Comparison of ENCODE assay signal across 9 cellular contexts in the genomic region with DNA sequence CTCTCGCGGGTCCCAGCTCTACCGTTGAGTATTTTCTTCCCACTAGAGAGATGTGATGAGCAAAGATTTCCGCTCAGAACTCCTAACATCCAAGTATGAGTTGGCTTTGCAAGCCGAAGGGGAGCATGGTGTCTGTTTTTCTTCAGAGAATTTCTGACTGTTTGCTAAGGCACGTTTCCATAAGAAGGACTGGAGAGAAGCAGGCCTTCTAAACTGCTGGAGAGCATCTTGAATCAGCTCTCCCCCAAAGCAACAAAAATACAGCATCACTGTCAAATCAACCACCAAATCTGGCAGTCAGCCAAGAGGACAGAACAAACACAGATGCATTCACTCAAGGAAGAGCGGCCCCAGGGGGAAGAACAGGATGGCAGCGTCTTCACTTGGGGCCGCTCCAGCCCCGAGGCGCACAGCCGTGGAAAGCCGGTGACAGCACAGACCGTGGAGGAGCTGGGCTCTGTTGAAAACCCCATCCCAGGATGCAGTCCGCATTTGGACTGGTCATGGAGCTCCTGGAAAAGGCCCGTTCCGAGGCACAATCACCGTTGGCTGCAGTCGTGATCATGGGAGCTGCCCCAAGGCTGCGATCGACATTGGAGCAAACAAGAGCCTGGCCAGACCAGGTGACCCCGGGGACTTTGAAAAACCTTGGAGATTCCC.
A peak's percentile ranks its signal among the peaks of the same experiment; 100 is the strongest.
DNase-seq lines count a peak whose midpoint lies in the region; ATAC-seq and TF ChIP-seq lines count a peak whose summit lies in the region.
"Had no signal": no experiment of that assay in that cellular context is flagged by ENCODE, and none has a peak within 500 bp of the region (broad histone marks: within the 10 kb centered on the region; RNA-seq: fewer than 3 reads in every experiment).

No MANE protein-coding gene starts in this region.

- no peaks in the 10 kb centered on the region for H3K79me1 ChIP-seq in H9 (ENCODE audit: insufficient read depth, low read depth, low read length, poor library complexity, severe bottlenecking)

- H2BK20ac ChIP-seq in H9 (ENCODE audit: low read depth, low read length, poor library complexity, severe bottlenecking) = no peak overlapping the region

- H3K36me3 ChIP-seq in MM.1S (replicated peaks; ENCODE audit: insufficient read depth, low read length) = no peaks in the 10 kb centered on the region

- H3K27me3 Mint-ChIP-seq in neural crest cell (ENCODE audit: low read depth) = no peaks in the 10 kb centered on the region
- H3K27me3 Mint-ChIP-seq in H9 (ENCODE audit: low read depth) = peaks cover 3% of the 10 kb centered on the region

- H3K4me3 ChIP-seq in dorsolateral prefrontal cortex (peak overlapping the region in 8 of 59 donors; percentile 10 to 37 (median 18)), MM.1S (ENCODE audit: low read length) (no peak overlapping the region)

- H3K23me2 ChIP-seq in H9 (ENCODE audit: insufficient read length, low read depth, low read length, poor library complexity, severe bottlenecking) = no peaks in the 10 kb centered on the region

- no peak overlapping the region for H4K5ac ChIP-seq in H9 (ENCODE audit: insufficient read length, low read depth, low read length)

- no peak overlapping the region for H2AK5ac ChIP-seq in H9 (ENCODE audit: insufficient read length, low read length)

- intact Hi-C loops in dorsolateral prefrontal cortex (cut with DNase I) = no loop called here

- DNase-seq in dorsolateral prefrontal cortex = peak in 7 of 10 donors; percentile 21 to 45 (median 39)
- DNase-seq in neural crest cell (ENCODE audit: low read depth, low spot score) = no peak
- no peak for DNase-seq in MM.1S
- no peak for DNase-seq in H9
- DNase-seq: stimulated activated naive CD8-positive, alpha-beta T cell treated with anti-CD3 and anti-CD28 coated beads, Interleukin-15, Interleukin-2, amounts not matched to agents 100 U/mL and 50 U/mL, for 24 hours had no signal

- H3K4me1 ChIP-seq in MM.1S (ENCODE audit: low read length) = no peaks in the 10 kb centered on the region
- H3K4me1 ChIP-seq in H9 (ENCODE audit: insufficient read depth, low read length) = no peaks in the 10 kb centered on the region

- no peak overlapping the region for H3T11ph ChIP-seq in H9 (ENCODE audit: low read length)

- H3F3A ChIP-seq in MM.1S (ENCODE audit: insufficient read depth, low read length) = no peaks in the 10 kb centered on the region

- no peaks in the 10 kb centered on the region for H4K20me1 ChIP-seq in MM.1S (ENCODE audit: insufficient read depth, low read length)
- no peaks in the 10 kb centered on the region for H4K20me1 ChIP-seq in H9 (ENCODE audit: control insufficient read depth, insufficient read depth, insufficient read length)

- no peak overlapping the region for H2BK12ac ChIP-seq in H9 (ENCODE audit: insufficient read length, low read depth, low read length)

- H2BK15ac ChIP-seq in H9 (ENCODE audit: low read depth, low read length) = no peak overlapping the region

- H3K9me2 ChIP-seq in MM.1S (replicated peaks; ENCODE audit: insufficient read depth, low read length) = no peaks in the 10 kb centered on the region

- H3K79me2 ChIP-seq in MM.1S (ENCODE audit: low read length) (no peaks in the 10 kb centered on the region), H9 (ENCODE audit: insufficient read depth, low read length) (no peaks in the 10 kb centered on the region)

- H3K9me3 ChIP-seq in MM.1S (replicated peaks; ENCODE audit: insufficient read depth, low read length) = no peaks in the 10 kb centered on the region
- H3K9me3 ChIP-seq in H9 (ENCODE audit: control insufficient read depth, low read depth, low read length) = peaks cover 11% of the 10 kb centered on the region

- H2BK120ac ChIP-seq in H9 (ENCODE audit: low read depth, low read length, poor library complexity, severe bottlenecking) = no peak overlapping the region

- H3K18ac ChIP-seq in H9 (ENCODE audit: insufficient read length, low read depth, low read length) = no peak overlapping the region

- H3K23ac ChIP-seq in H9 (ENCODE audit: insufficient read length, low read depth, low read length) = no peak overlapping the region

- H3K14ac ChIP-seq in H9 (ENCODE audit: insufficient read depth, low read length) = no peak overlapping the region

- no peak overlapping the region for H4K8ac ChIP-seq in H9 (replicated peaks; ENCODE audit: insufficient read length, low read depth, low read length)

- no peak overlapping the region for H3K4me3 Mint-ChIP-seq in neural crest cell
- no peak overlapping the region for H3K4me3 Mint-ChIP-seq in H9

- ATAC-seq in GM18868 (IDR thresholded peaks at IDR 0.05; ENCODE audit: unreplicated experiment) (peak; percentile 63), HG03354 (IDR thresholded peaks at IDR 0.05; ENCODE audit: poor library complexity, severe bottlenecking, unreplicated experiment) (peak; percentile 50), HG03196 (IDR thresholded peaks at IDR 0.05; ENCODE audit: unreplicated experiment) (no peak), HG02763 (IDR thresholded peaks at IDR 0.05; ENCODE audit: unreplicated experiment) (no peak)

- peaks cover 20% of the 10 kb centered on the region for H3K36me3 Mint-ChIP-seq in neural crest cell (ENCODE audit: low read depth)
- H3K36me3 Mint-ChIP-seq in H9 (ENCODE audit: insufficient read depth in 1 of 3, low read depth in 3 of 3) = peaks cover 3 to 9% (median 3%) of the 10 kb centered on the region in 3 experiments; a peak in 3 of 7 replicates

- H3K56ac ChIP-seq in H9 (ENCODE audit: insufficient read length, low read depth, low read length) = no peak overlapping the region

- no peak overlapping the region for H3K27ac ChIP-seq in dorsolateral prefrontal cortex
- H3K27ac ChIP-seq in MM.1S (ENCODE audit: low read length) = no peak overlapping the region
- no peak overlapping the region for H3K27ac ChIP-seq in H9 (ENCODE audit: insufficient read length, low read depth, low read length)

- WGBS in H9 (ENCODE audit: extremely low coverage, insufficient read length, low lambda C conversion rate) = no CpG with 5 or more reads among the region's 22 CpGs

- H3K4ac ChIP-seq in H9 (ENCODE audit: low read depth, low read length) = no peak overlapping the region

- no peak overlapping the region for H4K91ac ChIP-seq in H9 (ENCODE audit: insufficient read length, low read depth, low read length)

- H2BK5ac ChIP-seq in H9 (ENCODE audit: insufficient read length, low read length) = no peak overlapping the region

- H3K4me1 Mint-ChIP-seq in neural crest cell (peaks cover 11% of the 10 kb centered on the region), H9 (no peaks in the 10 kb centered on the region)

- no peak for TF ChIP-seq CTCF in dorsolateral prefrontal cortex (IDR thresholded peaks at IDR 0.05 in 54 of 56, conservative IDR thresholded peaks at IDR 0.05 in 2 of 56; ENCODE audit: low read depth in 1 of 56, partially characterized antibody in 56 of 56)
- no peak for TF ChIP-seq CTCF in neural crest cell (conservative IDR thresholded peaks at IDR 0.05)
- no peak for TF ChIP-seq CTCF in MM.1S (IDR thresholded peaks at IDR 0.05; ENCODE audit: low read length)
- no peak for TF ChIP-seq CTCF in H9 (conservative IDR thresholded peaks at IDR 0.05)

- H3K9ac ChIP-seq in MM.1S (ENCODE audit: low read length) (no peak overlapping the region), H9 (ENCODE audit: extremely low read depth, insufficient read length, low read length) (no peak overlapping the region)

- H3K27me3 ChIP-seq in dorsolateral prefrontal cortex = peaks cover 0 to 26% (median 0%) of the 10 kb centered on the region in 45 donors
- H3K27me3 ChIP-seq in MM.1S (replicated peaks; ENCODE audit: insufficient read depth, low read length) = no peaks in the 10 kb centered on the region
- no peaks in the 10 kb centered on the region for H3K27me3 ChIP-seq in H9 (ENCODE audit: insufficient read depth, low read length)

- no peak overlapping the region for H2AFZ ChIP-seq in MM.1S (ENCODE audit: low read length)
- no peak overlapping the region for H2AFZ ChIP-seq in H9 (ENCODE audit: low read length)

- H3K9me3 Mint-ChIP-seq in neural crest cell = peaks cover 21% of the 10 kb centered on the region
- peaks cover 25 to 28% of the 10 kb centered on the region in 2 experiments for H3K9me3 Mint-ChIP-seq in H9

- H3K27ac Mint-ChIP-seq in neural crest cell (ENCODE audit: unreplicated experiment) = peak overlapping the region; percentile 61
- no peak overlapping the region for H3K27ac Mint-ChIP-seq in H9

- H3K4me2 ChIP-seq in MM.1S (ENCODE audit: low read depth, low read length) (no peak overlapping the region), H9 (ENCODE audit: insufficient read depth, insufficient read length, low read length) (no peak overlapping the region)

Comparison
In these comparisons a context has a peak if more than half of its experiments do, and no peak if none do; other contexts are left out.
1. ATAC-seq: peak in GM18868 (single experiment) and HG03354 (single experiment); none in HG03196 (single experiment) and HG02763 (single experiment).
2. DNase-seq: peak in dorsolateral prefrontal cortex (7 of 10); none in neural crest cell (single experiment), MM.1S (single experiment) and H9 (single experiment).